18 cellular contexts compared by ENCODE assay signal in genomic region chr10:62728479-62728878, GRCh38.
A peak's percentile ranks its signal among the peaks of the same experiment; 100 is the strongest.
DNase-seq lines count a peak whose midpoint lies in the region; ATAC-seq and TF ChIP-seq lines count a peak whose summit lies in the region.
"Had no signal": no experiment of that assay in that cellular context is flagged by ENCODE, and none has a peak within 500 bp of the region (broad histone marks: within the 10 kb centered on the region; RNA-seq: fewer than 3 reads in every experiment).

No MANE protein-coding gene starts in this region.

- in situ Hi-C loops in GM13976 (cut with MboI; ENCODE audit: low sequenced_read_pairs, unreplicated experiment), result no loop called here

- peaks cover 3% of the 10 kb centered on the region for H3K27me3 Mint-ChIP-seq in activated T-helper 1 cell treated with anti-CD3 and anti-CD28 coated beads, Interleukin-12 subunit alpha, Interleukin-12 subunit beta, Interleukin-2, Interleukin-4 antibody, amounts not matched to agents 30 ng/mL and 10 ng/mL and 1 ng/mL, durations not matched to agents 14 hours and 24 hours and 36 hours (ENCODE audit: insufficient read depth)
- H3K27me3 Mint-ChIP-seq: stimulated activated naive CD8-positive, alpha-beta T cell treated with anti-CD3 and anti-CD28 coated beads, Interleukin-15, Interleukin-2, amounts not matched to agents 100 ng/mL and 50 ng/mL, for 24 hours had no signal

- peaks cover 52% of the 10 kb centered on the region for H3K4me1 Mint-ChIP-seq in activated T-helper 1 cell treated with anti-CD3 and anti-CD28 coated beads, Interleukin-12 subunit alpha, Interleukin-12 subunit beta, Interleukin-2, Interleukin-4 antibody, amounts not matched to agents 30 ng/mL and 10 ng/mL and 1 ng/mL, durations not matched to agents 14 hours and 24 hours and 36 hours (ENCODE audit: low read depth)
- H3K4me1 Mint-ChIP-seq in stimulated activated effector memory CD8-positive, alpha-beta T cell treated with anti-CD3 and anti-CD28 coated beads, Interleukin-12 subunit alpha, Interleukin-12 subunit beta, amount 100 ng/mL, for 72 hours, result peaks cover 52% of the 10 kb centered on the region

- intact Hi-C loops in activated T-helper 1 cell treated with anti-CD3 and anti-CD28 coated beads, Interleukin-12 subunit alpha, Interleukin-12 subunit beta, Interleukin-2, Interleukin-4 antibody, amounts not matched to agents 30 ng/mL and 10 ng/mL and 1 ng/mL, durations not matched to agents 14 hours and 24 hours and 36 hours (cut with micrococcal nuclease), result no loop called here

- peak overlapping the region; percentile 51 for H3K27ac Mint-ChIP-seq in activated T-helper 1 cell treated with anti-CD3 and anti-CD28 coated beads, Interleukin-12 subunit alpha, Interleukin-12 subunit beta, Interleukin-2, Interleukin-4 antibody, amounts not matched to agents 30 ng/mL and 10 ng/mL and 1 ng/mL, durations not matched to agents 14 hours and 24 hours and 36 hours
- H3K27ac Mint-ChIP-seq in stimulated activated effector memory CD8-positive, alpha-beta T cell treated with anti-CD3 and anti-CD28 coated beads, Interleukin-12 subunit alpha, Interleukin-12 subunit beta, amount 100 ng/mL, for 72 hours, result peak overlapping the region; percentile 76

- peaks cover 5% of the 10 kb centered on the region for H3K36me3 Mint-ChIP-seq in activated T-helper 1 cell treated with anti-CD3 and anti-CD28 coated beads, Interleukin-12 subunit alpha, Interleukin-12 subunit beta, Interleukin-2, Interleukin-4 antibody, amounts not matched to agents 30 ng/mL and 10 ng/mL and 1 ng/mL, durations not matched to agents 14 hours and 24 hours and 36 hours (ENCODE audit: low read depth)
- H3K36me3 Mint-ChIP-seq in stimulated activated effector memory CD8-positive, alpha-beta T cell treated with anti-CD3 and anti-CD28 coated beads, Interleukin-12 subunit alpha, Interleukin-12 subunit beta, amount 100 ng/mL, for 72 hours, result peaks cover 8% of the 10 kb centered on the region

- peak; percentile 23 for DNase-seq in activated naive CD4-positive, alpha-beta T cell treated with Interleukin-2 at 50 U/mL for 16 hours
- no peak for DNase-seq in activated naive CD4-positive, alpha-beta T cell (lab: John Stamatoyannopoulos, UW)
- DNase-seq in NOMO-1 (lab: John Stamatoyannopoulos, UW; ENCODE audit: unreplicated experiment in 2 of 2) (peak; percentile 54 to 84), NCI-H146 (lab: John Stamatoyannopoulos, UW) (no peak), GM13976 (ENCODE audit: low spot score) (no peak), NCI-H510A (lab: John Stamatoyannopoulos, UW) (no peak)
- DNase-seq in activated T-helper 1 cell treated with anti-CD3 and anti-CD28 coated beads, Interleukin-12 subunit alpha, Interleukin-12 subunit beta, Interleukin-2, Interleukin-4 antibody, amounts not matched to agents 30 ng/mL and 10 ng/mL and 1 ng/mL, durations not matched to agents 14 hours and 24 hours and 36 hours (ENCODE audit: low spot score), result peak; percentile 6
- DNase-seq in stimulated activated effector memory CD8-positive, alpha-beta T cell treated with anti-CD3 and anti-CD28 coated beads, Interleukin-12 subunit alpha, Interleukin-12 subunit beta, amount 100 ng/mL, for 72 hours (ENCODE audit: low spot score in 2 of 2), result no peak
- DNase-seq: central memory CD4-positive, alpha-beta T cell; effector CD8-positive, alpha-beta T cell; GF-D8; NCI-H1048; NCI-H82; spleen; T1000; uterus had no signal

- no peak for TF ChIP-seq CTCF in GM13976 (IDR thresholded peaks at IDR 0.05; ENCODE audit: borderline replicate concordance, control extremely low read depth, extremely low read depth, insufficient read depth, missing control alignments)

- ATAC-seq in stimulated activated effector memory CD8-positive, alpha-beta T cell treated with anti-CD3 and anti-CD28 coated beads, Interleukin-12 subunit alpha, Interleukin-12 subunit beta, amount 100 ng/mL, for 72 hours, result no peak
- ATAC-seq: gastroesophageal sphincter had no signal

- H3K4me3 Mint-ChIP-seq in activated T-helper 1 cell treated with anti-CD3 and anti-CD28 coated beads, Interleukin-12 subunit alpha, Interleukin-12 subunit beta, Interleukin-2, Interleukin-4 antibody, amounts not matched to agents 30 ng/mL and 10 ng/mL and 1 ng/mL, durations not matched to agents 14 hours and 24 hours and 36 hours, result peak overlapping the region; percentile 15
- H3K4me3 Mint-ChIP-seq in stimulated activated effector memory CD8-positive, alpha-beta T cell treated with anti-CD3 and anti-CD28 coated beads, Interleukin-12 subunit alpha, Interleukin-12 subunit beta, amount 100 ng/mL, for 72 hours, result peak overlapping the region; percentile 27
- H3K4me3 Mint-ChIP-seq: stimulated activated naive CD8-positive, alpha-beta T cell treated with anti-CD3 and anti-CD28 coated beads, Interleukin-15, Interleukin-2, amounts not matched to agents 100 ng/mL and 50 ng/mL, for 24 hours had no signal

- H3K9me3 Mint-ChIP-seq in activated T-helper 1 cell treated with anti-CD3 and anti-CD28 coated beads, Interleukin-12 subunit alpha, Interleukin-12 subunit beta, Interleukin-2, Interleukin-4 antibody, amounts not matched to agents 30 ng/mL and 10 ng/mL and 1 ng/mL, durations not matched to agents 14 hours and 24 hours and 36 hours, result peaks cover 9% of the 10 kb centered on the region
- H3K9me3 Mint-ChIP-seq in stimulated activated effector memory CD8-positive, alpha-beta T cell treated with anti-CD3 and anti-CD28 coated beads, Interleukin-12 subunit alpha, Interleukin-12 subunit beta, amount 100 ng/mL, for 72 hours, result no peaks in the 10 kb centered on the region
- H3K9me3 Mint-ChIP-seq: stimulated activated naive CD8-positive, alpha-beta T cell treated with anti-CD3 and anti-CD28 coated beads, Interleukin-15, Interleukin-2, amounts not matched to agents 100 ng/mL and 50 ng/mL, for 24 hours had no signal

Comparison
In these comparisons a context has a peak if more than half of its experiments do, and no peak if none do; other contexts are left out.
1. DNase-seq: peak in activated naive CD4-positive, alpha-beta T cell treated with Interleukin-2 at 50 U/mL for 16 hours (single experiment), NOMO-1 (2 of 2) and activated T-helper 1 cell treated with anti-CD3 and anti-CD28 coated beads, Interleukin-12 subunit alpha, Interleukin-12 subunit beta, Interleukin-2, Interleukin-4 antibody, amounts not matched to agents 30 ng/mL and 10 ng/mL and 1 ng/mL, durations not matched to agents 14 hours and 24 hours and 36 hours (single experiment); none in activated naive CD4-positive, alpha-beta T cell (0 of 4), stimulated activated effector memory CD8-positive, alpha-beta T cell treated with anti-CD3 and anti-CD28 coated beads, Interleukin-12 subunit alpha, Interleukin-12 subunit beta, amount 100 ng/mL, for 72 hours (0 of 2), NCI-H146 (single experiment), GM13976 (single experiment) and NCI-H510A (single experiment).